Comparison of ENCODE assay signal across 8 cellular contexts in genomic region chr17:18363021-18363941, GRCh38. TPM values are rescaled to one million over a fixed set of nuclear protein-coding genes. Genes with fewer than 3 reads are reported as not detected.
DNase-seq lines count a peak whose midpoint lies in the region; ATAC-seq and TF ChIP-seq lines count a peak whose summit lies in the region.

Gene SHMT1 (minus strand): TSS chr17:18363550. CDS start chr17:18355981, 7,569 bp downstream.

- ATAC-seq in GM19043 (IDR thresholded peaks at IDR 0.05; ENCODE audit: low read depth, unreplicated experiment) (peak; percentile 97), HG03354 (IDR thresholded peaks at IDR 0.05; ENCODE audit: poor library complexity, severe bottlenecking, unreplicated experiment) (peak; percentile 98)

- TF ChIP-seq CTCF in kidney epithelial cell (IDR thresholded peaks at IDR 0.05; ENCODE audit: insufficient read depth, low read length, poor library complexity, severe bottlenecking): no peak

- H3K27me3 ChIP-seq in kidney epithelial cell (ENCODE audit: control insufficient read depth, insufficient read depth, low read length): no peaks in the 10 kb centered on the region

- peak within 1 kb of the TSS; percentile 76 for H3K4me3 ChIP-seq in kidney epithelial cell (ENCODE audit: low read depth, low read length)

- DNase-seq in Ammon's horn (ENCODE audit: low spot score) (peak; percentile 97), NCI-H510A (lab: John Stamatoyannopoulos, UW) (peak; percentile 83), cerebellum (ENCODE audit: low spot score) (peak; percentile 97), kidney epithelial cell (ENCODE audit: low read depth) (peak; percentile 57)
- DNase-seq in activated CD4-positive, alpha-beta T cell treated with anti-CD3 and anti-CD28 coated beads for 24 hours (ENCODE audit: low read depth in 2 of 2): peak; percentile 83 to 86
- DNase-seq in stimulated activated CD4-positive, alpha-beta T cell treated with anti-CD3 and anti-CD28 coated beads, Interleukin-15, amount 100 ng/mL, for 24 hours: peak; percentile 95

- H3K36me3 ChIP-seq in kidney epithelial cell (ENCODE audit: control insufficient read depth, insufficient read depth, low read length): no peaks in the 10 kb centered on the region

RNA-seq across cellular contexts. Expression of gene SHMT1, which starts in this region (rescaled TPM):
- total RNA-seq in cerebellum: 9.9 TPM
- total RNA-seq in kidney epithelial cell: 13.0 and 15.5 TPM in 2 replicates

Comparison
In these comparisons a context has a peak if more than half of its experiments do, and no peak if none do; other contexts are left out.
1. Peak in every context shown above with its lines: DNase-seq, ATAC-seq and H3K4me3 ChIP-seq.